Comparison of ENCODE assay signal across 8 cellular contexts in the genomic region with DNA sequence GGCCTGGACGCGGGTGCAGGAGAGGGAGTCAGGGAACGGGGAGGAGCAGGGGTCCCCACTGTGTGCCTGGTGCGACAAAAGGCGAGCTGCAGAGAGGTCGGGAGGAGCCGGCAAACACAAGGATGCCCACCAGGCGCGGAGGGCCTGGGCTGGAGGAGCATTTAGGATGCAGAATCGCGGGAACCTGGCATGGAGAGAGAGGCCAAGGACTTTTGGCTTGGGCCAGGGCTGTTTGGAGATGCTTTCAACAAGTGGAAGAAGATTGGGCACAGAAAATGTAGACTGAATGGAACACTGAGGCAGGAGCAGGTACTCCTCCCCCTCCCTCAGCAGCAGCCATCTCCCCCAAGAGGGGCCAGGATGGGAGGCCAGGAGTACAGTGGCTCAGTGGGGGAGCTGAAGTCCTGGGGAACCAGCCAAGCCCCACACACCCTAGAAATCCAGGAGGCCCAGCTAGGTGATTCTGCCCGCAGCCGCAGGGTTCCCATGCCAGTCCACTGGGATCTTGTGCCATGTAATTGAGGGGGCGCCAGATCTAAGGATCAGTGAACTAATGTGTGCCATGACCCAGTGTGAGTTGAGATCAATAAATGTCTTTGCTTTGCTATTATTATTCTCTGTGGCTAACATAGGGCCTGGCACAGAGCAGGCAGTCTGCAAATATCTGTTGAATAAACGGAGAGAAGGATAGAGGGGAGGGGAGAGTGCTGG. TPM values are rescaled to one million over a fixed set of nuclear protein-coding genes. Genes with fewer than 3 reads are reported as not detected.
DNase-seq lines count a peak whose midpoint lies in the region; ATAC-seq and TF ChIP-seq lines count a peak whose summit lies in the region.

No MANE protein-coding gene starts in this region.

- TF ChIP-seq CTCF in BJ (IDR thresholded peaks at IDR 0.05; ENCODE audit: insufficient read depth, low read depth, low read length) (no peak), KMS-11 (conservative IDR thresholded peaks at IDR 0.05; ENCODE audit: low read depth, low read length) (no peak), coronary artery (IDR thresholded peaks at IDR 0.05) (no peak), foreskin keratinocyte (conservative IDR thresholded peaks at IDR 0.05) (no peak)

- POLR2A ChIA-PET in BJ (lab: Charles Lee) = no interaction called here
- POLR2A ChIA-PET in naive thymus-derived CD8-positive, alpha-beta T cell (lab: Charles Lee) = interaction anchor here (0.9 to 2.3 kb wide), 6 partner anchors 40 to 1173 kb away, joined by 3 to 12 read pairs (median 4); partner anchors contain the start of gene SH3TC1

- H3K27me3 ChIP-seq in BJ (ENCODE audit: control insufficient read depth, insufficient read depth, low read length) (peaks cover 6% of the 10 kb centered on the region; the same call in 1 of the 2 replicates), KMS-11 (ENCODE audit: insufficient read depth, low read depth) (no peaks in the 10 kb centered on the region), foreskin keratinocyte (peaks cover 19% of the 10 kb centered on the region)

- H3K27ac ChIP-seq in KMS-11 (no peak overlapping the region), coronary artery (peak overlapping the region in 1 of 2 donors; percentile 60), foreskin keratinocyte (no peak overlapping the region)

- CTCF ChIA-PET in BJ (lab: Yijun Ruan, JAX) = interaction anchor here (1.9 to 2.2 kb wide), 2 partner anchors 12 to 17 kb away, joined by 7 to 11 read pairs; no protein-coding TSS in a partner anchor

- peak overlapping the region in 8 of 10 donors; percentile 32 to 87 (median 60) for H3K27ac Mint-ChIP-seq in naive thymus-derived CD8-positive, alpha-beta T cell

- peaks cover 10 to 27% (median 20%) of the 10 kb centered on the region in 4 donors for H3K4me1 Mint-ChIP-seq in naive thymus-derived CD8-positive, alpha-beta T cell

- peak overlapping the region; percentile 42 for H3K4me2 ChIP-seq in KMS-11

- H4K20me1 ChIP-seq in KMS-11 (ENCODE audit: insufficient read depth) = no peaks in the 10 kb centered on the region

- H3K36me3 Mint-ChIP-seq in naive thymus-derived CD8-positive, alpha-beta T cell = no peaks in the 10 kb centered on the region

- H3K4me3 ChIP-seq in BJ (ENCODE audit: low read depth, low read length) = peak overlapping the region; percentile 89
- H3K4me3 ChIP-seq in KMS-11 (IDR thresholded peaks at IDR 0.05; ENCODE audit: insufficient read depth, low read depth, low read length) = no peak overlapping the region
- H3K4me3 ChIP-seq in coronary artery = peak overlapping the region; percentile 75

- peak overlapping the region; percentile 59; the same call in 1 of the 2 replicates for H2AFZ ChIP-seq in KMS-11 (ENCODE audit: low read depth)

- no peaks in the 10 kb centered on the region for H3K79me2 ChIP-seq in KMS-11 (ENCODE audit: insufficient read depth, low read depth)

- H3K27me3 Mint-ChIP-seq in naive thymus-derived CD8-positive, alpha-beta T cell = peaks cover 0 to 14% (median 6%) of the 10 kb centered on the region in 5 donors

- H3K4me1 ChIP-seq in KMS-11 (ENCODE audit: low read depth, poor library complexity, severe bottlenecking) (no peaks in the 10 kb centered on the region), foreskin keratinocyte (peaks cover 9% of the 10 kb centered on the region)

- DNase-seq in BJ (ENCODE audit: low read depth) (no peak), coronary artery (ENCODE audit: low spot score) (no peak), foreskin keratinocyte (no peak)
- no peak for DNase-seq in naive thymus-derived CD8-positive, alpha-beta T cell
- no peak for DNase-seq in activated CD4-positive, CD25-positive, alpha-beta regulatory T cell (lab: John Stamatoyannopoulos, UW)

- no peaks in the 10 kb centered on the region for H3K36me3 ChIP-seq in BJ (ENCODE audit: control insufficient read depth, insufficient read depth, low read length)
- H3K36me3 ChIP-seq in KMS-11 (ENCODE audit: insufficient read depth) = no peaks in the 10 kb centered on the region

- H3K9me3 Mint-ChIP-seq in naive thymus-derived CD8-positive, alpha-beta T cell = no peaks in the 10 kb centered on the region

- no peak overlapping the region for H3K9ac ChIP-seq in KMS-11

- no peak for ATAC-seq in naive thymus-derived CD8-positive, alpha-beta T cell
- ATAC-seq in HG02884 (IDR thresholded peaks at IDR 0.05; ENCODE audit: unreplicated experiment) (no peak), HG02840 (IDR thresholded peaks at IDR 0.05; ENCODE audit: low FRiP score, unreplicated experiment) (no peak), foreskin keratinocyte (no peak)

- peak overlapping the region; percentile 75 to 100 (median 92) for H3K4me3 Mint-ChIP-seq in naive thymus-derived CD8-positive, alpha-beta T cell

RNA-seq across cellular contexts. Expression of gene ABLIM2, which starts 1.1 kb away (rescaled TPM):
- polyA plus RNA-seq in BJ (2011; rRNA removed) = 0.07 TPM in 1 of 2 replicates, not detected in the other
- not detected in 2 replicates for polyA minus RNA-seq in BJ (2011; rRNA and poly(A)+ RNA removed)
- total RNA-seq in naive thymus-derived CD8-positive, alpha-beta T cell = 1 to 10 TPM; 4.4 to 4.9 TPM
- polyA plus RNA-seq in naive thymus-derived CD8-positive, alpha-beta T cell = 1 to 10 TPM in 1 of 3 donors, under 1 TPM in 2; 0.47 to 2.4 (median 0.57) TPM
- 0.39 and 0.85 TPM in 2 replicates for total RNA-seq in foreskin keratinocyte
- polyA plus RNA-seq in foreskin keratinocyte = 0.33 and 0.49 TPM in 2 replicates

RNA-seq across cellular contexts. Expression of gene SH3TC1, which starts 39.4 kb away (rescaled TPM):
- polyA plus RNA-seq in BJ (2011; rRNA removed) (0.67 and 1.2 TPM in 2 replicates), foreskin keratinocyte (11.2 and 16.7 TPM in 2 replicates)
- polyA minus RNA-seq in BJ (2011; rRNA and poly(A)+ RNA removed) = 2.0 and 4.3 TPM in 2 replicates
- total RNA-seq in naive thymus-derived CD8-positive, alpha-beta T cell = 10 to 100 TPM; 14.6 to 17.4 TPM
- 1 to 10 TPM; 3.7 to 6.5 (median 5.1) TPM for polyA plus RNA-seq in naive thymus-derived CD8-positive, alpha-beta T cell
- total RNA-seq in foreskin keratinocyte = 18.7 and 30.1 TPM in 2 replicates
